Comparison of ENCODE assay signal across 1 cellular context in genomic region chr7:154903083-154903731, GRCh38.
A peak's percentile ranks its signal among the peaks of the same experiment; 100 is the strongest.
TF ChIP-seq lines count a peak whose summit lies in the region.

No MANE protein-coding gene starts in this region.

TF ChIP-seq in HepG2, 621 proteins besides CTCF, POLR2A, EP300 and RAD21 (continued from another document and continues in another):
- TF ChIP-seq, protein P1, sequence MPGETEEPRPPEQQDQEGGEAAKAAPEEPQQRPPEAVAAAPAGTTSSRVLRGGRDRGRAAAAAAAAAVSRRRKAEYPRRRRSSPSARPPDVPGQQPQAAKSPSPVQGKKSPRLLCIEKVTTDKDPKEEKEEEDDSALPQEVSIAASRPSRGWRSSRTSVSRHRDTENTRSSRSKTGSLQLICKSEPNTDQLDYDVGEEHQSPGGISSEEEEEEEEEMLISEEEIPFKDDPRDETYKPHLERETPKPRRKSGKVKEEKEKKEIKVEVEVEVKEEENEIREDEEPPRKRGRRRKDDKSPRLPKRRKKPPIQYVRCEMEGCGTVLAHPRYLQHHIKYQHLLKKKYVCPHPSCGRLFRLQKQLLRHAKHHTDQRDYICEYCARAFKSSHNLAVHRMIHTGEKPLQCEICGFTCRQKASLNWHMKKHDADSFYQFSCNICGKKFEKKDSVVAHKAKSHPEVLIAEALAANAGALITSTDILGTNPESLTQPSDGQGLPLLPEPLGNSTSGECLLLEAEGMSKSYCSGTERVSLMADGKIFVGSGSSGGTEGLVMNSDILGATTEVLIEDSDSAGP (CRISPR knock-in tag; IDR thresholded peaks at IDR 0.05; ENCODE audit: borderline replicate concordance) = no peak
- no peak for TF ChIP-seq ZC3H4 (CRISPR knock-in tag; IDR thresholded peaks at IDR 0.05; ENCODE audit: borderline replicate concordance)
- TF ChIP-seq HNF4A (CRISPR knock-in tag; IDR thresholded peaks at IDR 0.05) = peak; percentile 44; the same call in 1 of the 2 replicates
- TF ChIP-seq ZNF276 (CRISPR knock-in tag; IDR thresholded peaks at IDR 0.05; ENCODE audit: low read depth) = no peak
- TF ChIP-seq NFYB (CRISPR knock-in tag; IDR thresholded peaks at IDR 0.05) = no peak
- TF ChIP-seq RARA (CRISPR knock-in tag; IDR thresholded peaks at IDR 0.05) = peak; percentile 71
- no peak for TF ChIP-seq ZNF549 (CRISPR knock-in tag; IDR thresholded peaks at IDR 0.05)
- no peak for TF ChIP-seq IKZF4 (CRISPR knock-in tag; IDR thresholded peaks at IDR 0.05; ENCODE audit: borderline replicate concordance, low read depth, not compliant biosample characterization)
- no peak for TF ChIP-seq ONECUT2 (CRISPR knock-in tag; IDR thresholded peaks at IDR 0.05)
- no peak for TF ChIP-seq ZFP62 (CRISPR knock-in tag; IDR thresholded peaks at IDR 0.05)
- TF ChIP-seq ZSCAN31 (CRISPR knock-in tag; IDR thresholded peaks at IDR 0.05; ENCODE audit: low read depth) = no peak
- TF ChIP-seq ZNF703 (CRISPR knock-in tag; IDR thresholded peaks at IDR 0.05; ENCODE audit: borderline replicate concordance) = no peak
- TF ChIP-seq ZNF605 (CRISPR knock-in tag; IDR thresholded peaks at IDR 0.05) = no peak
- no peak for TF ChIP-seq LCORL (IDR thresholded peaks at IDR 0.05)
- 0 out of 2 replicates have a peak, but pooled peaks have one; percentile 19 for TF ChIP-seq LCORL (CRISPR knock-in tag; IDR thresholded peaks at IDR 0.05)
- TF ChIP-seq, protein P2, sequence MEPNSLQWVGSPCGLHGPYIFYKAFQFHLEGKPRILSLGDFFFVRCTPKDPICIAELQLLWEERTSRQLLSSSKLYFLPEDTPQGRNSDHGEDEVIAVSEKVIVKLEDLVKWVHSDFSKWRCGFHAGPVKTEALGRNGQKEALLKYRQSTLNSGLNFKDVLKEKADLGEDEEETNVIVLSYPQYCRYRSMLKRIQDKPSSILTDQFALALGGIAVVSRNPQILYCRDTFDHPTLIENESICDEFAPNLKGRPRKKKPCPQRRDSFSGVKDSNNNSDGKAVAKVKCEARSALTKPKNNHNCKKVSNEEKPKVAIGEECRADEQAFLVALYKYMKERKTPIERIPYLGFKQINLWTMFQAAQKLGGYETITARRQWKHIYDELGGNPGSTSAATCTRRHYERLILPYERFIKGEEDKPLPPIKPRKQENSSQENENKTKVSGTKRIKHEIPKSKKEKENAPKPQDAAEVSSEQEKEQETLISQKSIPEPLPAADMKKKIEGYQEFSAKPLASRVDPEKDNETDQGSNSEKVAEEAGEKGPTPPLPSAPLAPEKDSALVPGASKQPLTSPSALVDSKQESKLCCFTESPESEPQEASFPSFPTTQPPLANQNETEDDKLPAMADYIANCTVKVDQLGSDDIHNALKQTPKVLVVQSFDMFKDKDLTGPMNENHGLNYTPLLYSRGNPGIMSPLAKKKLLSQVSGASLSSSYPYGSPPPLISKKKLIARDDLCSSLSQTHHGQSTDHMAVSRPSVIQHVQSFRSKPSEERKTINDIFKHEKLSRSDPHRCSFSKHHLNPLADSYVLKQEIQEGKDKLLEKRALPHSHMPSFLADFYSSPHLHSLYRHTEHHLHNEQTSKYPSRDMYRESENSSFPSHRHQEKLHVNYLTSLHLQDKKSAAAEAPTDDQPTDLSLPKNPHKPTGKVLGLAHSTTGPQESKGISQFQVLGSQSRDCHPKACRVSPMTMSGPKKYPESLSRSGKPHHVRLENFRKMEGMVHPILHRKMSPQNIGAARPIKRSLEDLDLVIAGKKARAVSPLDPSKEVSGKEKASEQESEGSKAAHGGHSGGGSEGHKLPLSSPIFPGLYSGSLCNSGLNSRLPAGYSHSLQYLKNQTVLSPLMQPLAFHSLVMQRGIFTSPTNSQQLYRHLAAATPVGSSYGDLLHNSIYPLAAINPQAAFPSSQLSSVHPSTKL (CRISPR knock-in tag; IDR thresholded peaks at IDR 0.05) = no peak
- TF ChIP-seq SRY (CRISPR knock-in tag; IDR thresholded peaks at IDR 0.05) = no peak
- TF ChIP-seq ZNF20 (CRISPR knock-in tag; IDR thresholded peaks at IDR 0.05) = no peak
- TF ChIP-seq ZNF275 (CRISPR knock-in tag; IDR thresholded peaks at IDR 0.05; ENCODE audit: borderline replicate concordance) = no peak
- 0 out of 2 replicates have a peak, but pooled peaks have one; percentile 19 for TF ChIP-seq NCOA2 (CRISPR knock-in tag; IDR thresholded peaks at IDR 0.05)
- TF ChIP-seq, protein P3, sequence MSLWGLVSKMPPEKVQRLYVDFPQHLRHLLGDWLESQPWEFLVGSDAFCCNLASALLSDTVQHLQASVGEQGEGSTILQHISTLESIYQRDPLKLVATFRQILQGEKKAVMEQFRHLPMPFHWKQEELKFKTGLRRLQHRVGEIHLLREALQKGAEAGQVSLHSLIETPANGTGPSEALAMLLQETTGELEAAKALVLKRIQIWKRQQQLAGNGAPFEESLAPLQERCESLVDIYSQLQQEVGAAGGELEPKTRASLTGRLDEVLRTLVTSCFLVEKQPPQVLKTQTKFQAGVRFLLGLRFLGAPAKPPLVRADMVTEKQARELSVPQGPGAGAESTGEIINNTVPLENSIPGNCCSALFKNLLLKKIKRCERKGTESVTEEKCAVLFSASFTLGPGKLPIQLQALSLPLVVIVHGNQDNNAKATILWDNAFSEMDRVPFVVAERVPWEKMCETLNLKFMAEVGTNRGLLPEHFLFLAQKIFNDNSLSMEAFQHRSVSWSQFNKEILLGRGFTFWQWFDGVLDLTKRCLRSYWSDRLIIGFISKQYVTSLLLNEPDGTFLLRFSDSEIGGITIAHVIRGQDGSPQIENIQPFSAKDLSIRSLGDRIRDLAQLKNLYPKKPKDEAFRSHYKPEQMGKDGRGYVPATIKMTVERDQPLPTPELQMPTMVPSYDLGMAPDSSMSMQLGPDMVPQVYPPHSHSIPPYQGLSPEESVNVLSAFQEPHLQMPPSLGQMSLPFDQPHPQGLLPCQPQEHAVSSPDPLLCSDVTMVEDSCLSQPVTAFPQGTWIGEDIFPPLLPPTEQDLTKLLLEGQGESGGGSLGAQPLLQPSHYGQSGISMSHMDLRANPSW (CRISPR knock-in tag; IDR thresholded peaks at IDR 0.05; ENCODE audit: borderline replicate concordance) = no peak
- TF ChIP-seq ZSCAN21 (CRISPR knock-in tag; IDR thresholded peaks at IDR 0.05; ENCODE audit: borderline replicate concordance) = no peak
- TF ChIP-seq, protein P4, sequence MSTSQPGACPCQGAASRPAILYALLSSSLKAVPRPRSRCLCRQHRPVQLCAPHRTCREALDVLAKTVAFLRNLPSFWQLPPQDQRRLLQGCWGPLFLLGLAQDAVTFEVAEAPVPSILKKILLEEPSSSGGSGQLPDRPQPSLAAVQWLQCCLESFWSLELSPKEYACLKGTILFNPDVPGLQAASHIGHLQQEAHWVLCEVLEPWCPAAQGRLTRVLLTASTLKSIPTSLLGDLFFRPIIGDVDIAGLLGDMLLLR (CRISPR knock-in tag; IDR thresholded peaks at IDR 0.05) = no peak
- TF ChIP-seq SMARCE1 (IDR thresholded peaks at IDR 0.05; ENCODE audit: borderline replicate concordance) = no peak
- TF ChIP-seq CEBPG (CRISPR knock-in tag; IDR thresholded peaks at IDR 0.05) = 0 out of 2 replicates have a peak, but pooled peaks have one; percentile 22
- no peak for TF ChIP-seq MIER3 (CRISPR knock-in tag; IDR thresholded peaks at IDR 0.05; ENCODE audit: borderline replicate concordance)
- no peak for TF ChIP-seq SNRNP70 (IDR thresholded peaks at IDR 0.05; ENCODE audit: low read depth, low read length)
- TF ChIP-seq ZMYM3 (CRISPR knock-in tag; IDR thresholded peaks at IDR 0.05) = no peak
- TF ChIP-seq ETV6 (CRISPR knock-in tag; conservative IDR thresholded peaks at IDR 0.05) = no peak
- peak; percentile 38; the same call in 1 of the 2 replicates for TF ChIP-seq KDM3A (CRISPR knock-in tag; IDR thresholded peaks at IDR 0.05; ENCODE audit: low read depth)
- TF ChIP-seq ZNF34 (CRISPR knock-in tag; IDR thresholded peaks at IDR 0.05; ENCODE audit: borderline replicate concordance) = no peak
- TF ChIP-seq GLMP (CRISPR knock-in tag; IDR thresholded peaks at IDR 0.05; ENCODE audit: borderline replicate concordance) = no peak
- no peak for TF ChIP-seq MEIS1 (CRISPR knock-in tag; IDR thresholded peaks at IDR 0.05; ENCODE audit: borderline replicate concordance)
- no peak for TF ChIP-seq ZNF337 (CRISPR knock-in tag; IDR thresholded peaks at IDR 0.05; ENCODE audit: borderline replicate concordance, low read depth)
- no peak for TF ChIP-seq ZNF558 (CRISPR knock-in tag; IDR thresholded peaks at IDR 0.05; ENCODE audit: borderline replicate concordance)
- TF ChIP-seq TGIF2 (CRISPR knock-in tag; IDR thresholded peaks at IDR 0.05) = no peak
- TF ChIP-seq ZNF256 (CRISPR knock-in tag; conservative IDR thresholded peaks at IDR 0.05) = no peak
- no peak for TF ChIP-seq NFE2 (CRISPR knock-in tag; IDR thresholded peaks at IDR 0.05)
- peak; percentile 56 for TF ChIP-seq ZMYM4 (CRISPR knock-in tag; IDR thresholded peaks at IDR 0.05)
- no peak for TF ChIP-seq ETS1 (CRISPR knock-in tag; IDR thresholded peaks at IDR 0.05)
- TF ChIP-seq ZNF792 (CRISPR knock-in tag; IDR thresholded peaks at IDR 0.05) = no peak
- TF ChIP-seq ZGPAT (CRISPR knock-in tag; IDR thresholded peaks at IDR 0.05) = no peak
- TF ChIP-seq KDM5A (IDR thresholded peaks at IDR 0.05; ENCODE audit: borderline replicate concordance, low read length) = no peak
- TF ChIP-seq, protein P5, sequence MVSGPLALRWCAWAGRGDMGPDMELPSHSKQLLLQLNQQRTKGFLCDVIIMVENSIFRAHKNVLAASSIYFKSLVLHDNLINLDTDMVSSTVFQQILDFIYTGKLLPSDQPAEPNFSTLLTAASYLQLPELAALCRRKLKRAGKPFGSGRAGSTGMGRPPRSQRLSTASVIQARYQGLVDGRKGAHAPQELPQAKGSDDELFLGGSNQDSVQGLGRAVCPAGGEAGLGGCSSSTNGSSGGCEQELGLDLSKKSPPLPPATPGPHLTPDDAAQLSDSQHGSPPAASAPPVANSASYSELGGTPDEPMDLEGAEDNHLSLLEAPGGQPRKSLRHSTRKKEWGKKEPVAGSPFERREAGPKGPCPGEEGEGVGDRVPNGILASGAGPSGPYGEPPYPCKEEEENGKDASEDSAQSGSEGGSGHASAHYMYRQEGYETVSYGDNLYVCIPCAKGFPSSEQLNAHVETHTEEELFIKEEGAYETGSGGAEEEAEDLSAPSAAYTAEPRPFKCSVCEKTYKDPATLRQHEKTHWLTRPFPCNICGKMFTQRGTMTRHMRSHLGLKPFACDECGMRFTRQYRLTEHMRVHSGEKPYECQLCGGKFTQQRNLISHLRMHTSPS (CRISPR knock-in tag; IDR thresholded peaks at IDR 0.05; ENCODE audit: low read depth) = no peak
- TF ChIP-seq ZBTB7A (CRISPR knock-in tag; IDR thresholded peaks at IDR 0.05) = no peak
- no peak for TF ChIP-seq REL (CRISPR knock-in tag; conservative IDR thresholded peaks at IDR 0.05)
